In genomic region chr7:127114739-127115265, GRCh38 we compare ENCODE assay signal across 20 cellular contexts.
A peak's percentile ranks its signal among the peaks of the same experiment; 100 is the strongest.
DNase-seq lines count a peak whose midpoint lies in the region; ATAC-seq, FAIRE-seq and TF ChIP-seq lines count a peak whose summit lies in the region.
"Had no signal": no experiment of that assay in that cellular context is flagged by ENCODE, and none has a peak within 500 bp of the region (broad histone marks: within the 10 kb centered on the region; RNA-seq: fewer than 3 reads in every experiment).

No MANE protein-coding gene starts in this region.

- DNase-seq in HT1080 (ENCODE audit: low read depth) (peak; percentile 38), epithelial cell of esophagus (ENCODE audit: low read depth) (peak; percentile 2), anterior cingulate cortex (lab: John Stamatoyannopoulos, UW) (no peak), HTR-8/SVneo (ENCODE audit: insufficient read length, low spot score) (no peak)
- no peak for DNase-seq in activated CD4-positive, CD25-positive, alpha-beta regulatory T cell (lab: John Stamatoyannopoulos, UW)
- DNase-seq: CD8-positive, alpha-beta memory T cell; foreskin fibroblast; HFFc6; hippocampal formation; naive B cell; NCI-H187 treated with DMSO at 0.1 percent for 48 hours; SK-N-SH; T1000 had no signal

- TF ChIP-seq CTCF in epithelial cell of esophagus (IDR thresholded peaks at IDR 0.05; ENCODE audit: insufficient read depth, low read depth, low read length, missing control alignments), result no peak

- no peak overlapping the region for H3K4me3 ChIP-seq in epithelial cell of esophagus (ENCODE audit: low read length)
- H3K4me3 ChIP-seq: right atrium auricular region, thoracic aorta had no signal

- no peak for TF ChIP-seq POLR2A in GM18505 (IDR thresholded peaks at IDR 0.05; ENCODE audit: borderline replicate concordance, extremely low read depth, insufficient read depth, insufficient read length)

- peak; percentile 62 for ATAC-seq in GM18505 (IDR thresholded peaks at IDR 0.05; ENCODE audit: unreplicated experiment)
- peak; percentile 74 for ATAC-seq in GM19463 (IDR thresholded peaks at IDR 0.05; ENCODE audit: unreplicated experiment)
- no peak for ATAC-seq in GM19455 (IDR thresholded peaks at IDR 0.05; ENCODE audit: unreplicated experiment)
- ATAC-seq: activated CD4-positive, CD25-positive, alpha-beta regulatory T cell treated with anti-CD3 and anti-CD28 coated beads, Interleukin-2, amount 50 U/mL, for 24 hours had no signal

- FAIRE-seq in HTR-8/SVneo (lab: Jason Lieb, UNC), result no peak
- FAIRE-seq: keratinocyte had no signal

Comparison
In these comparisons a context has a peak if more than half of its experiments do, and no peak if none do; other contexts are left out.
1. DNase-seq: peak in HT1080 (single experiment) and epithelial cell of esophagus (single experiment); none in anterior cingulate cortex (0 of 58), HTR-8/SVneo (single experiment) and activated CD4-positive, CD25-positive, alpha-beta regulatory T cell (0 of 4).